In the genomic region with DNA sequence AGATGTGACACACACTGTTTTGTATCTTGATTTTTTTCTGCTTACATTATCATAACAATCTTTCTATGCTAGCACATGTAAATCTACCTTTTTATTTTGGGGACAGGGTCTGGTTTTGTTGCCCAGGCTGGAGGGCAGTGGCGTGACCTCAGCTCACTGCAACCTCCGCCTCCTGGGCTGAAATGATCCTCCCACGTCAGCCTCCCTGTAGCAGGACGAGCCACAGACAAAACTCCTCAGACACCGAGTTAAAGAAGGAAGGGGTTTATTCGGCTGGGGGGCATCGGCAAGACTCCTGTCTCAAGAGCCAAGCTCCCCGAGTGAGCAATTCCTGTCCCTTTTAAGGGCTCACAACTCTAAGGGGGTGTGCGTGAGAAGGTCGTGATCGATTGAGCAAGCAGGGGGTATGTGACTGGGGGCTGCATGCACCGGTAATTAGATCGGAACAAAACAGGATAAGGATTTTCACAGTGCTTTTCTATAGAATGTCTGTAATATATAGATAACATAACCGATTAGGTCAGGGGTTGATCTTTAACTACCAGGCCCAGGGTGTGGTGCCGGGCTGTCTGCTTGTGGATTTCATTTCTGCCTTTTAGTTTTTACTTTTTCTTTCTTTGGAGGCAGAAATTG, we compare ENCODE assay signal across 2 cellular contexts. TPM values are rescaled to one million over a fixed set of nuclear protein-coding genes. Genes with fewer than 3 reads are reported as not detected.
"Had no signal": no experiment of that assay in that cellular context is flagged by ENCODE, and none has a peak within 500 bp of the region (broad histone marks: within the 10 kb centered on the region; RNA-seq: fewer than 3 reads in every experiment).

No MANE protein-coding gene starts in this region.

RNA-seq across cellular contexts. Expression of a gene that starts 19.7 kb away (rescaled TPM):
- total RNA-seq: lung microvascular endothelial cell, myocyte had no signal
